ENCODE assay signal across 26 cellular contexts in genomic region chr17:74472890-74473289, GRCh38. TPM values are rescaled to one million over a fixed set of nuclear protein-coding genes. Genes with fewer than 3 reads are reported as not detected.
DNase-seq lines count a peak whose midpoint lies in the region; ATAC-seq and TF ChIP-seq lines count a peak whose summit lies in the region.
"Had no signal": no experiment of that assay in that cellular context is flagged by ENCODE, and none has a peak within 500 bp of the region (broad histone marks: within the 10 kb centered on the region; RNA-seq: fewer than 3 reads in every experiment).

No MANE protein-coding gene starts in this region.

- no peaks in the 10 kb centered on the region for H3K27me3 ChIP-seq in CD8-positive, alpha-beta T cell (ENCODE audit: insufficient read depth, low read length)
- no peaks in the 10 kb centered on the region for H3K27me3 ChIP-seq in GM23248 (replicated peaks; ENCODE audit: insufficient read depth)
- H3K27me3 ChIP-seq in breast epithelium, result peaks cover 0 to 12% of the 10 kb centered on the region in 2 donors

- no peak overlapping the region for H3K4me3 Mint-ChIP-seq in CD8-positive, alpha-beta T cell
- H3K4me3 Mint-ChIP-seq in effector memory CD8-positive, alpha-beta T cell, result peak overlapping the region; percentile 78 to 79
- H3K4me3 Mint-ChIP-seq in stimulated activated effector memory CD8-positive, alpha-beta T cell treated with anti-CD3 and anti-CD28 coated beads, Interleukin-12 subunit alpha, Interleukin-12 subunit beta, amount 100 ng/mL, for 72 hours, result no peak overlapping the region
- H3K4me3 Mint-ChIP-seq: CD4-positive, alpha-beta T cell had no signal

- CTCF ChIA-PET in CD8-positive, alpha-beta T cell (lab: Charles Lee), result interaction anchor here (1.3 to 1.9 kb wide), 2 partner anchors 16 to 20 kb away, joined by 4 to 6 read pairs; no protein-coding TSS in a partner anchor
- CTCF ChIA-PET in OCI-LY7 (lab: Charles Lee; ENCODE audit: unreplicated experiment), result interaction anchor here (1.3 kb wide), 1 partner anchor 35 kb away, joined by 3 read pairs; no protein-coding TSS in a partner anchor

- no peaks in the 10 kb centered on the region for H3K9me2 ChIP-seq in OCI-LY7 (ENCODE audit: insufficient read depth, low read length)
- H3K9me2 ChIP-seq in GM23248 (ENCODE audit: insufficient read depth), result no peaks in the 10 kb centered on the region

- H3K36me3 ChIP-seq in CD8-positive, alpha-beta T cell (ENCODE audit: insufficient read depth, low read length), result peaks cover 4% of the 10 kb centered on the region
- H3K36me3 ChIP-seq in OCI-LY7 (ENCODE audit: insufficient read depth, low read length), result peaks cover 22% of the 10 kb centered on the region
- no peaks in the 10 kb centered on the region for H3K36me3 ChIP-seq in GM23248 (ENCODE audit: low read depth)
- no peaks in the 10 kb centered on the region for H3K36me3 ChIP-seq in breast epithelium
- H3K36me3 ChIP-seq: BE2C had no signal

- no peak overlapping the region for H3K9ac ChIP-seq in GM23248
- H3K9ac ChIP-seq: KMS-11 had no signal

- no peaks in the 10 kb centered on the region for H3K27me3 Mint-ChIP-seq in CD8-positive, alpha-beta T cell (ENCODE audit: low read depth)
- no peaks in the 10 kb centered on the region for H3K27me3 Mint-ChIP-seq in effector memory CD8-positive, alpha-beta T cell
- H3K27me3 Mint-ChIP-seq: CD4-positive, alpha-beta T cell had no signal

- H3K9me3 Mint-ChIP-seq in CD8-positive, alpha-beta T cell, result peaks cover 11% of the 10 kb centered on the region
- H3K9me3 Mint-ChIP-seq in effector memory CD8-positive, alpha-beta T cell, result no peaks in the 10 kb centered on the region
- peaks cover 4% of the 10 kb centered on the region for H3K9me3 Mint-ChIP-seq in stimulated activated effector memory CD8-positive, alpha-beta T cell treated with anti-CD3 and anti-CD28 coated beads, Interleukin-12 subunit alpha, Interleukin-12 subunit beta, amount 100 ng/mL, for 72 hours

- H4K20me1 ChIP-seq in OCI-LY7 (ENCODE audit: insufficient read depth, low read length), result no peaks in the 10 kb centered on the region
- no peaks in the 10 kb centered on the region for H4K20me1 ChIP-seq in GM23248 (ENCODE audit: insufficient read depth)

- peaks cover 5% of the 10 kb centered on the region for H3K9me3 ChIP-seq in CD8-positive, alpha-beta T cell (ENCODE audit: low read length)
- H3K9me3 ChIP-seq in OCI-LY7 (ENCODE audit: low read length) (peaks cover 17% of the 10 kb centered on the region), GM23248 (ENCODE audit: low read depth) (no peaks in the 10 kb centered on the region), breast epithelium (peaks cover 7 to 12% of the 10 kb centered on the region in 2 donors)
- H3K9me3 ChIP-seq: BE2C had no signal

- peaks cover 54% of the 10 kb centered on the region for H3K4me1 Mint-ChIP-seq in CD8-positive, alpha-beta T cell (ENCODE audit: low read depth)
- H3K4me1 Mint-ChIP-seq in effector memory CD8-positive, alpha-beta T cell (ENCODE audit: low read depth in 2 of 2), result peaks cover 61 to 70% of the 10 kb centered on the region in 2 donors
- H3K4me1 Mint-ChIP-seq in stimulated activated effector memory CD8-positive, alpha-beta T cell treated with anti-CD3 and anti-CD28 coated beads, Interleukin-12 subunit alpha, Interleukin-12 subunit beta, amount 100 ng/mL, for 72 hours, result peaks cover 78% of the 10 kb centered on the region

- in situ Hi-C loops in GM23248 (cut with MboI), result no loop called here

- H3K4me2 ChIP-seq in OCI-LY7 (ENCODE audit: low read length), result peak overlapping the region; percentile 73
- H3K4me2 ChIP-seq in GM23248 (ENCODE audit: unreplicated experiment), result no peak overlapping the region
- H3K4me2 ChIP-seq: KMS-11 had no signal

- no peak for DNase-seq in CD8-positive, alpha-beta T cell
- DNase-seq in OCI-LY7 (ENCODE audit: low spot score) (no peak), GM23248 (no peak), breast epithelium (ENCODE audit: low spot score in 2 of 2) (no peak)
- no peak for DNase-seq in effector memory CD8-positive, alpha-beta T cell
- no peak for DNase-seq in stimulated activated effector memory CD8-positive, alpha-beta T cell treated with anti-CD3 and anti-CD28 coated beads, Interleukin-12 subunit alpha, Interleukin-12 subunit beta, amount 100 ng/mL, for 72 hours (ENCODE audit: low spot score in 2 of 2)
- DNase-seq in stimulated activated CD4-positive, alpha-beta T cell treated with anti-CD3 and anti-CD28 coated beads, Interleukin-2, amount 100 ng/mL, for 48 hours, result no peak
- DNase-seq: BE2C; Calu3; CD4-positive, alpha-beta T cell; GDM1; IMR-90; MV-4-11; NCI-H1105 treated with DMSO at 0.1 percent for 48 hours; NCI-H2029 treated with DMSO at 0.1 percent for 48 hours; NCI-H226; NCI-H510A treated with DMSO at 0.1 percent for 48 hours; NCI-H748 treated with DMSO at 0.1 percent for 48 hours; NK-92 treated with Interleukin-12 subunit alpha and Interleukin-12 subunit beta, amount 100 ng/mL, for 24 hours; SIG-M5 had no signal

- H3K4me1 ChIP-seq in CD8-positive, alpha-beta T cell (ENCODE audit: insufficient read depth, low read length), result peaks cover 34% of the 10 kb centered on the region
- H3K4me1 ChIP-seq in OCI-LY7 (ENCODE audit: insufficient read depth, low read length, poor library complexity, severe bottlenecking), result peaks cover 60% of the 10 kb centered on the region
- H3K4me1 ChIP-seq in GM23248 (ENCODE audit: insufficient read depth), result no peaks in the 10 kb centered on the region
- no peaks in the 10 kb centered on the region for H3K4me1 ChIP-seq in breast epithelium
- H3K4me1 ChIP-seq: BE2C had no signal

- no peak for TF ChIP-seq POLR2A in breast epithelium (IDR thresholded peaks at IDR 0.05)

- intact Hi-C loops in CD8-positive, alpha-beta T cell (cut with DNase I, micrococcal nuclease), result loop anchor here in 1 of 2 experiments (10.0 kb wide), 1 partner anchor 262 kb away; the partner anchor contains the start of gene RAB37
- intact Hi-C loops in OCI-LY7 (cut with micrococcal nuclease; ENCODE audit: unreplicated experiment), result no loop called here
- intact Hi-C loops in breast epithelium (cut with DNase I; ENCODE audit: low total_unique reads), result no loop called here

- H3F3A ChIP-seq in GM23248 (ENCODE audit: insufficient read depth), result no peaks in the 10 kb centered on the region

- no peak for TF ChIP-seq CTCF in CD8-positive, alpha-beta T cell (IDR thresholded peaks at IDR 0.05)
- TF ChIP-seq CTCF in OCI-LY7 (conservative IDR thresholded peaks at IDR 0.05; ENCODE audit: low read length) (no peak), breast epithelium (IDR thresholded peaks at IDR 0.05) (no peak)

- ATAC-seq in CD8-positive, alpha-beta T cell, result no peak
- ATAC-seq in effector memory CD8-positive, alpha-beta T cell (replicated peaks), result no peak
- ATAC-seq in stimulated activated effector memory CD8-positive, alpha-beta T cell treated with anti-CD3 and anti-CD28 coated beads, Interleukin-12 subunit alpha, Interleukin-12 subunit beta, amount 100 ng/mL, for 72 hours, result no peak
- ATAC-seq: HCT116, SK-N-SH treated with all-trans-retinoic acid at 6 μM for 48 hours had no signal

- peaks cover 5% of the 10 kb centered on the region for H3K36me3 Mint-ChIP-seq in CD8-positive, alpha-beta T cell
- H3K36me3 Mint-ChIP-seq in effector memory CD8-positive, alpha-beta T cell (ENCODE audit: insufficient read depth), result peaks cover 71% of the 10 kb centered on the region
- H3K36me3 Mint-ChIP-seq in stimulated activated effector memory CD8-positive, alpha-beta T cell treated with anti-CD3 and anti-CD28 coated beads, Interleukin-12 subunit alpha, Interleukin-12 subunit beta, amount 100 ng/mL, for 72 hours, result peaks cover 65% of the 10 kb centered on the region

- peak overlapping the region; percentile 32 for H3K27ac Mint-ChIP-seq in CD8-positive, alpha-beta T cell
- H3K27ac Mint-ChIP-seq in effector memory CD8-positive, alpha-beta T cell, result peak overlapping the region; percentile 93 to 94
- peak overlapping the region; percentile 87 for H3K27ac Mint-ChIP-seq in stimulated activated effector memory CD8-positive, alpha-beta T cell treated with anti-CD3 and anti-CD28 coated beads, Interleukin-12 subunit alpha, Interleukin-12 subunit beta, amount 100 ng/mL, for 72 hours

- POLR2A ChIA-PET in CD8-positive, alpha-beta T cell (lab: Charles Lee), result no interaction called here
- POLR2A ChIA-PET in OCI-LY7 (lab: Charles Lee), result interaction anchor here (0.8 to 1.5 kb wide), 3 partner anchors 11 to 19 kb away, joined by 3 to 4 read pairs (median 3); no protein-coding TSS in a partner anchor

- WGBS in GM23248 (ENCODE audit: low coverage in 1 of 2, low lambda C conversion rate in 2 of 2, missing lambda C conversion rate in 2 of 2), 2 experiments, result 52 to 57% methylated on average over 4 of the region's 4 CpGs

- H3K4me3 ChIP-seq in CD8-positive, alpha-beta T cell (ENCODE audit: low read depth, low read length), result no peak overlapping the region
- H3K4me3 ChIP-seq in OCI-LY7 (ENCODE audit: low read depth, low read length, poor library complexity, severe bottlenecking), result no peak overlapping the region
- no peak overlapping the region for H3K4me3 ChIP-seq in GM23248
- no peak overlapping the region for H3K4me3 ChIP-seq in breast epithelium

- H2AFZ ChIP-seq in OCI-LY7 (ENCODE audit: low read length) (no peak overlapping the region), GM23248 (no peak overlapping the region)

- no TSS peak for BruUV-seq in OCI-LY7 (replicated peaks; lab: Mats Ljungman, UMichigan)

- H3K79me2 ChIP-seq in OCI-LY7 (ENCODE audit: insufficient read depth, low read depth, low read length), result peaks cover 5% of the 10 kb centered on the region; the same call in 1 of the 2 replicates
- no peaks in the 10 kb centered on the region for H3K79me2 ChIP-seq in GM23248 (ENCODE audit: insufficient read depth)

- H3K27ac ChIP-seq in CD8-positive, alpha-beta T cell (ENCODE audit: low read depth, low read length), result no peak overlapping the region
- H3K27ac ChIP-seq in OCI-LY7 (ENCODE audit: low read depth, low read length, poor library complexity, severe bottlenecking), result peak overlapping the region; percentile 79
- H3K27ac ChIP-seq in GM23248, result no peak overlapping the region
- no peak overlapping the region for H3K27ac ChIP-seq in breast epithelium
- H3K27ac ChIP-seq: KMS-11 had no signal

RNA-seq across cellular contexts. Expression of gene CD300A, which starts 6.5 kb away (rescaled TPM):
- total RNA-seq in CD8-positive, alpha-beta T cell, result 1 to 10 TPM; 3.6 to 4.5 TPM
- total RNA-seq in OCI-LY7 (2014; rRNA removed; shearing (Covaris generic)), result 6.7 and 7.4 TPM in 2 replicates
- 1.8 and 3.5 TPM in 2 replicates for total RNA-seq in OCI-LY7 (2022)
- not detected in 2 replicates for total RNA-seq in GM23248 (2014; rRNA removed; shearing (Covaris generic))
- polyA plus RNA-seq in GM23248 (2016; fragmentation: Nextera tagmentation; extraction: Ambion mirVana), result not detected in 2 replicates
- 10 to 100 TPM in 2 of 3 donors, 1 to 10 TPM in 1; 6.2 to 15.7 (median 10.2) TPM for total RNA-seq in breast epithelium
- total RNA-seq: A673, Daoy, IMR-90 had no signal
- polyA plus RNA-seq: IMR-90 had no signal

RNA-seq across cellular contexts. Expression of gene GPRC5C, which starts 41.0 kb away (rescaled TPM):
- under 1 TPM in 1 of 2 experiments, not detected in 1; 0.33 TPM for total RNA-seq in CD8-positive, alpha-beta T cell
- 9.4 and 19.5 TPM in 2 replicates for total RNA-seq in OCI-LY7 (2014; rRNA removed; shearing (Covaris generic))
- total RNA-seq in OCI-LY7 (2022) (1.1 and 2.0 TPM in 2 replicates), breast epithelium (10 to 100 TPM; 24.3 to 69.2 (median 40.3) TPM)
- total RNA-seq in GM23248 (2014; rRNA removed; shearing (Covaris generic)), result 0.25 and 2.7 TPM in 2 replicates
- polyA plus RNA-seq in GM23248 (2016; fragmentation: Nextera tagmentation; extraction: Ambion mirVana), result 0.95 and 1.6 TPM in 2 replicates
- total RNA-seq: A673; CD4-positive, alpha-beta T cell; IMR-90 had no signal
- polyA plus RNA-seq: IMR-90 had no signal

RNA-seq across cellular contexts. Expression of gene CD300LB, which starts 58.4 kb away (rescaled TPM):
- not detected for total RNA-seq in CD8-positive, alpha-beta T cell
- not detected in 2 replicates for total RNA-seq in OCI-LY7 (2014; rRNA removed; shearing (Covaris generic))
- total RNA-seq in OCI-LY7 (2022) (not detected in 2 replicates), breast epithelium (under 1 TPM in 2 of 3 donors, not detected in 1; 0.32 to 0.88 TPM)
- not detected in 2 replicates for total RNA-seq in GM23248 (2014; rRNA removed; shearing (Covaris generic))
- not detected in 2 replicates for polyA plus RNA-seq in GM23248 (2016; fragmentation: Nextera tagmentation; extraction: Ambion mirVana)
- total RNA-seq: A673, Calu3, Daoy, H1, IMR-90 had no signal
- polyA plus RNA-seq: H1, IMR-90 had no signal

Comparison
In these comparisons a context has a peak if more than half of its experiments do, and no peak if none do; other contexts are left out.
1. H3K27ac Mint-ChIP-seq: peak in every context shown above with its lines; median percentile 94 in effector memory CD8-positive, alpha-beta T cell; 87 in stimulated activated effector memory CD8-positive, alpha-beta T cell treated with anti-CD3 and anti-CD28 coated beads, Interleukin-12 subunit alpha, Interleukin-12 subunit beta, amount 100 ng/mL, for 72 hours; 32 in CD8-positive, alpha-beta T cell.
2. H3K4me3 Mint-ChIP-seq: peak in effector memory CD8-positive, alpha-beta T cell (2 of 2); none in CD8-positive, alpha-beta T cell (single experiment) and stimulated activated effector memory CD8-positive, alpha-beta T cell treated with anti-CD3 and anti-CD28 coated beads, Interleukin-12 subunit alpha, Interleukin-12 subunit beta, amount 100 ng/mL, for 72 hours (single experiment).